In the genomic region with DNA sequence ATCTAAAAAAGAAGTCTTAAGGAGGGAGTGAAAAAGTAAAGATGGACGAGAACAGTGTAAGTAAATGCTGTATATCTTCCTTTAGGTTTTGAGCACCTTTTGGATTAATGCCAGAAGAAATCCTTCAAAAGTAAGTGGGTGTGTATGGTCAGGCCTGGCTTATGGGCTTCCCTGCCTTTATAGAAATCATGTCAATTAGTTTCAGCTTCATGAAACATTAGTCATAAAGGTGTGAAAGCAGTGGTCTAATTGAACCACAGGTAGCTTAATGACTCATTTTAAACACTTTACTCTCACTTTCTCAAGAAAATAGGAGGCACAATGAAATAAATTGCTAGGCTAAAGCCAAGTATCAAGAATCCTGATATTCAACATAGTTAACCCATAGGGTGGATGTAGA, we compare ENCODE assay signal across 13 cellular contexts.
DNase-seq lines count a peak whose midpoint lies in the region; ATAC-seq, FAIRE-seq and TF ChIP-seq lines count a peak whose summit lies in the region.
"Had no signal": no experiment of that assay in that cellular context is flagged by ENCODE, and none has a peak within 500 bp of the region (broad histone marks: within the 10 kb centered on the region; RNA-seq: fewer than 3 reads in every experiment).

No MANE protein-coding gene starts in this region.

- H3K27ac ChIP-seq in astrocyte (ENCODE audit: low read depth, low read length): no peak overlapping the region
- H3K27ac ChIP-seq in MM.1S (ENCODE audit: low read length): no peak overlapping the region
- H3K27ac ChIP-seq: ascending aorta had no signal

- no peaks in the 10 kb centered on the region for H3K9me3 ChIP-seq in astrocyte (ENCODE audit: insufficient read depth, low read depth, low read length)
- no peaks in the 10 kb centered on the region for H3K9me3 ChIP-seq in MM.1S (replicated peaks; ENCODE audit: insufficient read depth, low read length)
- H3K9me3 ChIP-seq: ascending aorta had no signal

- CTCF ChIA-PET in activated naive CD4-positive, alpha-beta T cell treated with anti-CD3 and anti-CD28 coated beads, Interleukin-2, amount 10 ng/mL, durations not matched to agents 7 days and 5 days (lab: Charles Lee): interaction anchor here (0.9 kb wide), 1 partner anchor 10 kb away, joined by 3 read pairs; no protein-coding TSS in a partner anchor

- peaks cover 19% of the 10 kb centered on the region for H3K9me3 Mint-ChIP-seq in activated naive CD4-positive, alpha-beta T cell treated with anti-CD3 and anti-CD28 coated beads, Interleukin-2, amount 10 ng/mL, durations not matched to agents 7 days and 5 days
- H3K9me3 Mint-ChIP-seq in astrocyte (ENCODE audit: unreplicated experiment) (peaks cover 3% of the 10 kb centered on the region), nephron progenitor cell (peaks cover 4% of the 10 kb centered on the region)

- H3K9me2 ChIP-seq in MM.1S (replicated peaks; ENCODE audit: insufficient read depth, low read length): no peaks in the 10 kb centered on the region

- H3K79me2 ChIP-seq in astrocyte (ENCODE audit: insufficient read depth, low read length) (no peaks in the 10 kb centered on the region), MM.1S (ENCODE audit: low read length) (no peaks in the 10 kb centered on the region)

- H3K27ac Mint-ChIP-seq in activated naive CD4-positive, alpha-beta T cell treated with anti-CD3 and anti-CD28 coated beads, Interleukin-2, amount 10 ng/mL, durations not matched to agents 7 days and 5 days: no peak overlapping the region
- H3K27ac Mint-ChIP-seq in astrocyte (ENCODE audit: unreplicated experiment) (no peak overlapping the region), nephron progenitor cell (no peak overlapping the region)
- H3K27ac Mint-ChIP-seq: endodermal cell had no signal

- H3K4me2 ChIP-seq in astrocyte (ENCODE audit: low read length): no peak overlapping the region
- H3K4me2 ChIP-seq in MM.1S (ENCODE audit: low read depth, low read length): no peak overlapping the region

- H3K27me3 ChIP-seq in astrocyte (ENCODE audit: insufficient read depth, low read length): no peaks in the 10 kb centered on the region
- no peaks in the 10 kb centered on the region for H3K27me3 ChIP-seq in MM.1S (replicated peaks; ENCODE audit: insufficient read depth, low read length)
- H3K27me3 ChIP-seq: ascending aorta had no signal

- no peak overlapping the region for H3K9ac ChIP-seq in astrocyte (ENCODE audit: low read length)
- H3K9ac ChIP-seq in MM.1S (ENCODE audit: low read length): no peak overlapping the region

- no peak overlapping the region for H2AFZ ChIP-seq in astrocyte (ENCODE audit: low read depth, low read length)
- no peak overlapping the region for H2AFZ ChIP-seq in MM.1S (ENCODE audit: low read length)

- peak; percentile 65 for ATAC-seq in HG03060 (IDR thresholded peaks at IDR 0.05; ENCODE audit: low read depth, unreplicated experiment)
- peak; percentile 62 for ATAC-seq in stimulated activated naive CD8-positive, alpha-beta T cell treated with anti-CD3 and anti-CD28 coated beads, Interleukin-15, Interleukin-2, amounts not matched to agents 100 U/mL and 50 U/mL, for 24 hours

- peak; percentile 52 for FAIRE-seq in astrocyte (lab: Jason Lieb, UNC)

- H3K36me3 ChIP-seq in astrocyte (ENCODE audit: insufficient read depth, low read length) (no peaks in the 10 kb centered on the region), MM.1S (replicated peaks; ENCODE audit: insufficient read depth, low read length) (no peaks in the 10 kb centered on the region)
- H3K36me3 ChIP-seq: ascending aorta had no signal

- TF ChIP-seq CTCF in astrocyte (IDR thresholded peaks at IDR 0.05; ENCODE audit: insufficient read depth, low read depth, low read length) (no peak), nephron progenitor cell (IDR thresholded peaks at IDR 0.05) (no peak), MM.1S (IDR thresholded peaks at IDR 0.05; ENCODE audit: low read length) (no peak)

- 0 out of 2 replicates have a peak, but pooled peaks cover 4% of the 10 kb centered on the region for H3F3A ChIP-seq in MM.1S (ENCODE audit: insufficient read depth, low read length)

- H3K4me3 ChIP-seq in astrocyte (ENCODE audit: insufficient read depth, low read depth, low read length) (no peak overlapping the region), MM.1S (ENCODE audit: low read length) (no peak overlapping the region)
- H3K4me3 ChIP-seq: ascending aorta had no signal

- H3K4me1 Mint-ChIP-seq in activated naive CD4-positive, alpha-beta T cell treated with anti-CD3 and anti-CD28 coated beads, Interleukin-2, amount 10 ng/mL, durations not matched to agents 7 days and 5 days: peaks cover 45% of the 10 kb centered on the region
- H3K4me1 Mint-ChIP-seq in astrocyte (ENCODE audit: low read depth, unreplicated experiment): peaks cover 4% of the 10 kb centered on the region
- H3K4me1 Mint-ChIP-seq in nephron progenitor cell: no peaks in the 10 kb centered on the region

- H3K36me3 Mint-ChIP-seq in activated naive CD4-positive, alpha-beta T cell treated with anti-CD3 and anti-CD28 coated beads, Interleukin-2, amount 10 ng/mL, durations not matched to agents 7 days and 5 days: peaks cover 15% of the 10 kb centered on the region
- H3K36me3 Mint-ChIP-seq in astrocyte (ENCODE audit: low read depth, unreplicated experiment) (no peaks in the 10 kb centered on the region), nephron progenitor cell (ENCODE audit: low read depth) (no peaks in the 10 kb centered on the region)

- DNase-seq in activated naive CD4-positive, alpha-beta T cell treated with anti-CD3 and anti-CD28 coated beads, Interleukin-2, amount 10 ng/mL, durations not matched to agents 7 days and 5 days: peak; percentile 21
- DNase-seq in activated naive CD4-positive, alpha-beta T cell treated with Interleukin-2 at 50 U/mL for 16 hours: no peak
- no peak for DNase-seq in astrocyte (ENCODE audit: low read depth)
- no peak for DNase-seq in stimulated activated naive CD8-positive, alpha-beta T cell treated with anti-CD3 and anti-CD28 coated beads, Interleukin-15, Interleukin-2, amounts not matched to agents 100 U/mL and 50 U/mL, for 24 hours
- no peak for DNase-seq in nephron progenitor cell
- DNase-seq in NCI-H1092 treated with DMSO at 0.1 percent for 48 hours (lab: John Stamatoyannopoulos, UW): no peak
- DNase-seq in MM.1S: no peak
- DNase-seq: endodermal cell, NCI-H187, T-helper 9 cell, trophoblast cell had no signal

- H3K4me1 ChIP-seq in astrocyte (ENCODE audit: insufficient read depth, low read length): peaks cover 5% of the 10 kb centered on the region
- H3K4me1 ChIP-seq in MM.1S (ENCODE audit: low read length): peaks cover 8% of the 10 kb centered on the region; the same call in 1 of the 2 replicates
- H3K4me1 ChIP-seq: ascending aorta had no signal

- H3K27me3 Mint-ChIP-seq in activated naive CD4-positive, alpha-beta T cell treated with anti-CD3 and anti-CD28 coated beads, Interleukin-2, amount 10 ng/mL, durations not matched to agents 7 days and 5 days: no peaks in the 10 kb centered on the region
- no peaks in the 10 kb centered on the region for H3K27me3 Mint-ChIP-seq in astrocyte (ENCODE audit: low read depth, unreplicated experiment)
- H3K27me3 Mint-ChIP-seq in nephron progenitor cell (ENCODE audit: low read depth, poor library complexity): no peaks in the 10 kb centered on the region

- H3K4me3 Mint-ChIP-seq in activated naive CD4-positive, alpha-beta T cell treated with anti-CD3 and anti-CD28 coated beads, Interleukin-2, amount 10 ng/mL, durations not matched to agents 7 days and 5 days: no peak overlapping the region
- H3K4me3 Mint-ChIP-seq in astrocyte (ENCODE audit: unreplicated experiment) (no peak overlapping the region), nephron progenitor cell (no peak overlapping the region)
- H3K4me3 Mint-ChIP-seq: endodermal cell had no signal

- H4K20me1 ChIP-seq in astrocyte (ENCODE audit: insufficient read depth, low read length): no peaks in the 10 kb centered on the region
- H4K20me1 ChIP-seq in MM.1S (ENCODE audit: insufficient read depth, low read length): no peaks in the 10 kb centered on the region
